In genomic region chr1:203504400-203505250, GRCh38 we compare ENCODE assay signal across 1 cellular context.
TF ChIP-seq lines count a peak whose summit lies in the region.

No MANE protein-coding gene starts in this region.

TF ChIP-seq in H1, 55 proteins besides CTCF, POLR2A, EP300 and RAD21:
- TF ChIP-seq ZNF274 (IDR thresholded peaks at IDR 0.05; ENCODE audit: borderline replicate concordance, extremely low read depth, low read length) (no peak), PHF8 (conservative IDR thresholded peaks at IDR 0.05; ENCODE audit: low read depth, low read length) (no peak), BACH1 (IDR thresholded peaks at IDR 0.05; ENCODE audit: low read length) (no peak), SIN3A (conservative IDR thresholded peaks at IDR 0.05 in 1 of 2, IDR thresholded peaks at IDR 0.05 in 1 of 2; ENCODE audit: low read depth in 1 of 2, low read length in 2 of 2) (peak in 1 of 2 experiments; percentile 54; a peak in 1 of 4 replicates), CHD2 (IDR thresholded peaks at IDR 0.05; ENCODE audit: low read length) (no peak), EGR1 (IDR thresholded peaks at IDR 0.05; ENCODE audit: borderline replicate concordance, low read depth, low read length) (no peak), ATF3 (IDR thresholded peaks at IDR 0.05; ENCODE audit: insufficient read depth, low read depth, low read length) (no peak), E2F6 (IDR thresholded peaks at IDR 0.05) (no peak), SIX5 (IDR thresholded peaks at IDR 0.05; ENCODE audit: low read depth, low read length) (no peak), MAX (IDR thresholded peaks at IDR 0.05) (0 out of 2 replicates have a peak, but pooled peaks have one; percentile 19), BRCA1 (IDR thresholded peaks at IDR 0.05; ENCODE audit: low read depth, low read length) (no peak), SAP30 (IDR thresholded peaks at IDR 0.05; ENCODE audit: insufficient read depth, insufficient replicate concordance, low read length) (no peak), MAFK (IDR thresholded peaks at IDR 0.05; ENCODE audit: low read depth, low read length) (no peak)
